In the genomic region with DNA sequence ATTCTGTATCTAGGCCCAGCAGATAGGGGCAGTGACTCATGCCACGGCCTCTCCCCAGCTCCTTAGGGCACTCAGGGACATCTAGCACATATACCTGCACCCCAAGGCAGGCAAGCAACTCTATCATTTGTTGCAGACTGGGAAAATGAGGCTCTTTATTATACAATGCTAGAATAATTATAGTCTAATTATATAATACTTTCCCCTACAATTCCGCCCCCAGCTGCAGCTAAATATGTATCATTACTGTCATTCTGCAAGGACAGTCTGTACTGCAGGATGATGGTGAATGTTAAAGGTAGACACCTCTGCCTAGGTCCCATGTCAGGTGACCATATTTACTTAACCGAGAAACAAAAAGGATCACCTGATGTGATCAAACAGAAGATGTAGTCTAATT, we compare ENCODE assay signal across 20 cellular contexts.
DNase-seq lines count a peak whose midpoint lies in the region; ATAC-seq and TF ChIP-seq lines count a peak whose summit lies in the region.
"Had no signal": no experiment of that assay in that cellular context is flagged by ENCODE, and none has a peak within 500 bp of the region (broad histone marks: within the 10 kb centered on the region; RNA-seq: fewer than 3 reads in every experiment).

No MANE protein-coding gene starts in this region.

- intact Hi-C loops in A673 (cut with micrococcal nuclease; ENCODE audit: unreplicated experiment) = no loop called here

- H3K4me1 ChIP-seq in trophoblast cell (ENCODE audit: control insufficient read depth in 1 of 2, insufficient read depth in 2 of 2, low read length in 2 of 2) = no peaks in the 10 kb centered on the region
- H3K4me1 ChIP-seq in A673 (ENCODE audit: insufficient read depth, low read length, poor library complexity, severe bottlenecking) = peaks cover 9% of the 10 kb centered on the region
- H3K4me1 ChIP-seq: BLaER1 treated with 17β-estradiol and CSF1 and Interleukin-3, amounts not matched to agents 10 nM and 100 nM had no signal

- no TSS peak for BruUV-seq in A673 (replicated peaks; lab: Mats Ljungman, UMichigan)

- CTCF ChIA-PET in A673 (lab: Charles Lee) = no interaction called here

- no peak overlapping the region for H3K14ac ChIP-seq in trophoblast cell (ENCODE audit: low read length)

- H3K9me3 ChIP-seq in trophoblast cell (ENCODE audit: insufficient read depth, low read depth, low read length) (no peaks in the 10 kb centered on the region), A673 (ENCODE audit: low read depth, low read length, poor library complexity, severe bottlenecking) (no peaks in the 10 kb centered on the region)
- H3K9me3 ChIP-seq: BE2C; BLaER1 treated with 17β-estradiol and CSF1 and Interleukin-3, amounts not matched to agents 10 nM and 100 nM had no signal

- H3K18ac ChIP-seq in trophoblast cell (ENCODE audit: low read length) = no peak overlapping the region

- no peak overlapping the region for H4K12ac ChIP-seq in trophoblast cell (ENCODE audit: low read depth, low read length)

- peak overlapping the region; percentile 63 for H3K27ac ChIP-seq in caudate nucleus (ENCODE audit: low read depth, low read length)
- H3K27ac ChIP-seq in trophoblast cell (ENCODE audit: low read depth, low read length) = no peak overlapping the region
- H3K27ac ChIP-seq in A673 (ENCODE audit: low read depth, low read length, poor library complexity, severe bottlenecking) = no peak overlapping the region
- H3K27ac ChIP-seq: 22Rv1; BLaER1 treated with 17β-estradiol and CSF1 and Interleukin-3, amounts not matched to agents 10 nM and 100 nM; GM23248 had no signal

- ATAC-seq in HG02938 (IDR thresholded peaks at IDR 0.05; ENCODE audit: unreplicated experiment) = no peak

- H3K27me3 ChIP-seq in trophoblast cell (ENCODE audit: insufficient read depth, low read length) (no peaks in the 10 kb centered on the region), A673 (replicated peaks; ENCODE audit: insufficient read depth, low read depth, low read length, poor library complexity) (no peaks in the 10 kb centered on the region)
- H3K27me3 ChIP-seq: BE2C; BLaER1 treated with 17β-estradiol and CSF1 and Interleukin-3, amounts not matched to agents 10 nM and 100 nM had no signal

- no peak overlapping the region for H2AK5ac ChIP-seq in trophoblast cell (ENCODE audit: low read length)

- no peak overlapping the region for H2AFZ ChIP-seq in trophoblast cell (ENCODE audit: insufficient read depth, low read length, poor library complexity)
- H2AFZ ChIP-seq: GM23248 had no signal

- no peak overlapping the region for H3K4ac ChIP-seq in trophoblast cell (ENCODE audit: low read depth, low read length)

- H2BK12ac ChIP-seq in trophoblast cell (ENCODE audit: low read length) = no peak overlapping the region

- no CpG with 5 or more reads among the region's 3 CpGs for WGBS in trophoblast cell (ENCODE audit: extremely low coverage, insufficient coverage, insufficient read length)

- H3K79me2 ChIP-seq in trophoblast cell (ENCODE audit: control insufficient read depth, insufficient read depth, low read length, poor library complexity) = no peaks in the 10 kb centered on the region

- TF ChIP-seq CTCF in A673 (conservative IDR thresholded peaks at IDR 0.05; ENCODE audit: low read depth, low read length) = no peak

- POLR2A ChIA-PET in A673 (lab: Charles Lee; ENCODE audit: low non-redundant PET) = no interaction called here

- no peak overlapping the region for H2BK5ac ChIP-seq in trophoblast cell (ENCODE audit: low read depth, low read length, poor library complexity)

- peak in 2 of 3 experiments; percentile 7 to 53 for DNase-seq in NCI-H1417 (lab: John Stamatoyannopoulos, UW)
- DNase-seq in NCI-H1417 treated with DMSO at 0.1 percent for 48 hours (lab: John Stamatoyannopoulos, UW) = no peak
- peak in 30 of 61 donors; percentile 4 to 88 (median 26) for DNase-seq in caudate nucleus (lab: John Stamatoyannopoulos, UW)
- peak; percentile 45 to 47 for DNase-seq in trophoblast cell
- DNase-seq in activated CD4-positive, alpha-beta T cell treated with anti-CD3 and anti-CD28 coated beads, Interleukin-2, amount 50 U/mL, for 4 hours = no peak
- DNase-seq in A673 (ENCODE audit: low spot score) = no peak
- DNase-seq: ACHN; AML-193; BE2C; Calu3; CD4-positive, alpha-beta T cell; CD8-positive, alpha-beta memory T cell; DMS153; DND-41; GM23248; H7; HCEC 1CT had no signal

- H3K4me3 ChIP-seq in trophoblast cell (ENCODE audit: low read depth, low read length) (no peak overlapping the region), A673 (ENCODE audit: low read depth, low read length, poor library complexity, severe bottlenecking) (no peak overlapping the region)
- H3K4me3 ChIP-seq: BLaER1 treated with 17β-estradiol and CSF1 and Interleukin-3, amounts not matched to agents 10 nM and 100 nM; GM23248 had no signal

- no peaks in the 10 kb centered on the region for H3K79me1 ChIP-seq in trophoblast cell (ENCODE audit: low read length)

- no peak overlapping the region for H3K4me2 ChIP-seq in trophoblast cell (ENCODE audit: low read length)
- H3K4me2 ChIP-seq: BLaER1 treated with 17β-estradiol and CSF1 and Interleukin-3, amounts not matched to agents 10 nM and 100 nM had no signal

- no peak overlapping the region for H3K23ac ChIP-seq in trophoblast cell (ENCODE audit: low read length)

- no peak overlapping the region for H4K91ac ChIP-seq in trophoblast cell (ENCODE audit: low read depth, low read length)

- H3K36me3 ChIP-seq in trophoblast cell (ENCODE audit: control insufficient read depth in 1 of 2, insufficient read depth in 2 of 2, low read length in 2 of 2) = no peaks in the 10 kb centered on the region
- no peaks in the 10 kb centered on the region for H3K36me3 ChIP-seq in A673 (ENCODE audit: insufficient read depth, low read length, poor library complexity, severe bottlenecking)
- H3K36me3 ChIP-seq: BE2C; BLaER1 treated with 17β-estradiol and CSF1 and Interleukin-3, amounts not matched to agents 10 nM and 100 nM had no signal

- no peak overlapping the region for H2BK120ac ChIP-seq in trophoblast cell (ENCODE audit: insufficient read depth, low read length, poor library complexity)

- H3K9ac ChIP-seq in trophoblast cell (ENCODE audit: low read length) = no peak overlapping the region
- H3K9ac ChIP-seq: BLaER1 treated with 17β-estradiol and CSF1 and Interleukin-3, amounts not matched to agents 10 nM and 100 nM; GM23248 had no signal

- H4K8ac ChIP-seq in trophoblast cell (ENCODE audit: low read depth, low read length) = no peak overlapping the region

Comparison
In these comparisons a context has a peak if more than half of its experiments do, and no peak if none do; other contexts are left out.
1. DNase-seq: peak in NCI-H1417 (2 of 3) and trophoblast cell (2 of 2); none in NCI-H1417 treated with DMSO at 0.1 percent for 48 hours (single experiment), activated CD4-positive, alpha-beta T cell treated with anti-CD3 and anti-CD28 coated beads, Interleukin-2, amount 50 U/mL, for 4 hours (0 of 2) and A673 (single experiment).